Comparison of ENCODE assay signal across 27 cellular contexts in genomic region chr4:169400832-169401231, GRCh38.
"Had no signal": no experiment of that assay in that cellular context is flagged by ENCODE, and none has a peak within 500 bp of the region (broad histone marks: within the 10 kb centered on the region; RNA-seq: fewer than 3 reads in every experiment).

No MANE protein-coding gene starts in this region.

- DNase-seq: activated B cell treated with CpG ODN at 0.5 μM for 24 hours; activated CD4-positive, alpha-beta T cell treated with anti-CD3 and anti-CD28 coated beads for 48 hours; activated CD4-positive, alpha-beta T cell treated with anti-CD3 and anti-CD28 coated beads, Interleukin-2, amount 50 U/mL, for 1 hour; activated CD4-positive, alpha-beta T cell treated with anti-CD3 and anti-CD28 coated beads, Interleukin-2, amount 50 U/mL, for 48 hours; activated CD8-positive, alpha-beta memory T cell treated with anti-CD3 and anti-CD28 coated beads for 24 hours; activated CD8-positive, alpha-beta T cell treated with anti-CD3 and anti-CD28 coated beads for 36 hours; activated effector memory CD4-positive, alpha-beta T cell treated with Interleukin-2 at 50 U/mL for 16 hours; activated gamma-delta T cell treated with Interleukin-2 at 50 U/mL for 16 hours; activated naive CD4-positive, alpha-beta T cell treated with anti-CD3 and anti-CD28 coated beads, Interleukin-2, amount 50 U/mL, for 16 hours; activated naive CD4-positive, alpha-beta T cell treated with Interleukin-2 at 50 U/mL for 16 hours; activated T-cell treated with anti-CD3 and anti-CD28 coated beads, Interleukin-2, amount 50 U/mL, for 4 hours; amniotic stem cell; anterior cingulate cortex; caudate nucleus; colonic mucosa; effector CD8-positive, alpha-beta T cell; esophagus squamous epithelium; foreskin melanocyte; head of caudate nucleus; T-helper 17 cell; T1000; WERI-Rb-1 had no signal

- H3K27ac ChIP-seq: colonic mucosa, esophagus squamous epithelium, WERI-Rb-1 had no signal

- ATAC-seq: activated CD4-positive, CD25-positive, alpha-beta regulatory T cell treated with anti-CD3 and anti-CD28 coated beads, Interleukin-2, amount 50 U/mL, for 24 hours; activated CD8-positive, alpha-beta T cell treated with anti-CD3 and anti-CD28 coated beads for 36 hours; activated T-cell treated with anti-CD3 and anti-CD28 coated beads, Interleukin-2, amount 50 U/mL, for 4 hours; activated T-helper 17 cell treated with anti-CD3 and anti-CD28 coated beads, Interleukin-2, amount 50 U/mL, for 72 hours; T-helper 17 cell had no signal

- H3K36me3 ChIP-seq: colonic mucosa had no signal

- H3K4me1 ChIP-seq: colonic mucosa had no signal

- FAIRE-seq: astrocyte, endometrium, endothelial cell of umbilical vein had no signal

- H3K9me3 ChIP-seq: colonic mucosa, esophagus squamous epithelium had no signal

- H3K27me3 ChIP-seq: colonic mucosa, esophagus squamous epithelium had no signal

- H3K4me3 ChIP-seq: colonic mucosa, esophagus squamous epithelium had no signal
